Comparison of ENCODE assay signal across 17 cellular contexts in the genomic region with DNA sequence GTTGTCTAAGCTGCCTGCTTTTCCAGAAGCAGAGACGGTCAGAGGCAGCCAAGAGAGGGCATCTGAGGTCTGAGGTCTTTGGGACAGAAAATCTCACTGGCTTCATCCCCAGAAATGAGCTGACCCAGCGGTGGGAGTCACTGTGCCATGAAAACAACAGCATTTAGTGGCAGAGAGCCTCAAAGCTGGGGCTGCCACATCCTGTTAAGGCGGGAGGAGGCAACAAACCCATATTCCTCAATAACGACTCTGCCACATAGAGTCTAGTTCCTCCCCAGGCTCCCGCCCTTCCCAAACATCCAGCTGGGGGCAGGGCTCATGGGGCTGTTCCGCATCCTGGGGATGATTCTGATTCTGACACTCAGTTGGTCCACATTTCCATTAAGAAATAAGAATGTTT.
"Had no signal": no experiment of that assay in that cellular context is flagged by ENCODE, and none has a peak within 500 bp of the region (broad histone marks: within the 10 kb centered on the region; RNA-seq: fewer than 3 reads in every experiment).

No MANE protein-coding gene starts in this region.

- H3K9me3 ChIP-seq: adrenal gland had no signal

- H3K4me3 ChIP-seq: adrenal gland, SK-N-MC had no signal

- H3K36me3 ChIP-seq: adrenal gland had no signal

- DNase-seq: activated CD4-positive, alpha-beta T cell treated with anti-CD3 and anti-CD28 coated beads for 4 hours; activated CD8-positive, alpha-beta memory T cell treated with anti-CD3 and anti-CD28 coated beads, Interleukin-2, amount 50 U/mL, for 4 hours; activated CD8-positive, alpha-beta T cell treated with anti-CD3 and anti-CD28 coated beads for 36 hours; activated naive CD4-positive, alpha-beta T cell treated with anti-CD3 and anti-CD28 coated beads, Interleukin-2, amount 50 U/mL, for 16 hours; activated naive CD8-positive, alpha-beta T cell treated with anti-CD3 and anti-CD28 coated beads, Interleukin-2, amount 10 ng/mL, durations not matched to agents 7 days and 5 days; activated T-cell treated with anti-CD3 and anti-CD28 coated beads, Interleukin-2, amount 50 U/mL, for 1 hour; anterior cingulate cortex; central memory CD4-positive, alpha-beta T cell; KG1; NCI-H1930; NCI-H2107; NCI-H524; NCI-H82 had no signal

- ATAC-seq: activated CD4-positive, CD25-positive, alpha-beta regulatory T cell treated with anti-CD3 and anti-CD28 coated beads, Interleukin-2, amount 50 U/mL, for 24 hours; activated CD8-positive, alpha-beta T cell treated with anti-CD3 and anti-CD28 coated beads for 36 hours; Right ventricle myocardium inferior had no signal

- H3K4me1 ChIP-seq: adrenal gland had no signal

- H3K27me3 ChIP-seq: adrenal gland had no signal

- H3K27ac ChIP-seq: SK-N-MC had no signal
